Comparison of ENCODE assay signal across 1 cellular context in the genomic region with DNA sequence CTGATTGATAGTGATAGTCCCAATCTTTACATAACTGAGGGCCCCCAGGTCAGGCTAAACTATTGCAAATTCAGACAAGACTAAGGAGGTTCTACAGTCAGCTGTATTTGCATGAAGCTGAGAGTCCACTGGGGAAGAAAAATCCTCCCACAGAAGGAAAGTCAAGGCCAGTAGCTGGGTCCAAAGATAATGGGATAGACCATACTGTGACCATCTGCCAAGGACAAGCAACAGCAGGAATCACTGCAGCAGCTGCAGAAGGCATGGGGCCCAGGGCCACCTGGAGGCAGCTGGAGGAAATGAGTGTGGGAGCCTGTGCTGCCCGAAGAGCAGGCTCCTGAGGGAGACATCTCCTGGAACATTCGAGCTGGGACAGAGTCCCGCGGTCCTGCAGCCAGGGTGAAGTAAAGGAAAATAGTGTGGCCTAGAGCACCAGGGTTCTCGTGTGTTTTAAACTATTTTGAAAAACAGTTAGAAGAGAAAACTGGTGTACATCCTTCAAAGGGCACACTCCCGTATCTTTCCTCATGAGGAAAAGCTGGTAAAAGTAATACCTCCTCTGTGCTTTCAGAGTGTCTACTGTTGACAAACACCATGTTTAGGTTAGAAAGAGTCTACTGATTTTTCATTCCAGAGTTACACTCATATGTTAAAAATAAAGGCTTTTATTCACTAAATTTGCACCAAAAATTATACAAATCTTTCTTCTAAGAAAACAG.
TF ChIP-seq lines count a peak whose summit lies in the region.

No MANE protein-coding gene starts in this region.

TF ChIP-seq in HepG2, 621 proteins besides CTCF, POLR2A, EP300 and RAD21 (continued from another document and continues in another):
- TF ChIP-seq, protein P1, sequence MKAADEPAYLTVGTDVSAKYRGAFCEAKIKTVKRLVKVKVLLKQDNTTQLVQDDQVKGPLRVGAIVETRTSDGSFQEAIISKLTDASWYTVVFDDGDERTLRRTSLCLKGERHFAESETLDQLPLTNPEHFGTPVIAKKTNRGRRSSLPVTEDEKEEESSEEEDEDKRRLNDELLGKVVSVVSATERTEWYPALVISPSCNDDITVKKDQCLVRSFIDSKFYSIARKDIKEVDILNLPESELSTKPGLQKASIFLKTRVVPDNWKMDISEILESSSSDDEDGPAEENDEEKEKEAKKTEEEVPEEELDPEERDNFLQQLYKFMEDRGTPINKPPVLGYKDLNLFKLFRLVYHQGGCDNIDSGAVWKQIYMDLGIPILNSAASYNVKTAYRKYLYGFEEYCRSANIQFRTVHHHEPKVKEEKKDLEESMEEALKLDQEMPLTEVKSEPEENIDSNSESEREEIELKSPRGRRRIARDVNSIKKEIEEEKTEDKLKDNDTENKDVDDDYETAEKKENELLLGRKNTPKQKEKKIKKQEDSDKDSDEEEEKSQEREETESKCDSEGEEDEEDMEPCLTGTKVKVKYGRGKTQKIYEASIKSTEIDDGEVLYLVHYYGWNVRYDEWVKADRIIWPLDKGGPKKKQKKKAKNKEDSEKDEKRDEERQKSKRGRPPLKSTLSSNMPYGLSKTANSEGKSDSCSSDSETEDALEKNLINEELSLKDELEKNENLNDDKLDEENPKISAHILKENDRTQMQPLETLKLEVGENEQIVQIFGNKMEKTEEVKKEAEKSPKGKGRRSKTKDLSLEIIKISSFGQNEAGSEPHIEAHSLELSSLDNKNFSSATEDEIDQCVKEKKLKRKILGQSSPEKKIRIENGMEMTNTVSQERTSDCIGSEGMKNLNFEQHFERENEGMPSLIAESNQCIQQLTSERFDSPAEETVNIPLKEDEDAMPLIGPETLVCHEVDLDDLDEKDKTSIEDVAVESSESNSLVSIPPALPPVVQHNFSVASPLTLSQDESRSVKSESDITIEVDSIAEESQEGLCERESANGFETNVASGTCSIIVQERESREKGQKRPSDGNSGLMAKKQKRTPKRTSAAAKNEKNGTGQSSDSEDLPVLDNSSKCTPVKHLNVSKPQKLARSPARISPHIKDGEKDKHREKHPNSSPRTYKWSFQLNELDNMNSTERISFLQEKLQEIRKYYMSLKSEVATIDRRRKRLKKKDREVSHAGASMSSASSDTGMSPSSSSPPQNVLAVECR (CRISPR knock-in tag; IDR thresholded peaks at IDR 0.05; ENCODE audit: borderline replicate concordance): peak; percentile 62; the same call in 1 of the 2 replicates
- TF ChIP-seq ZNF235 (CRISPR knock-in tag; IDR thresholded peaks at IDR 0.05; ENCODE audit: borderline replicate concordance): no peak
- TF ChIP-seq, protein P2, sequence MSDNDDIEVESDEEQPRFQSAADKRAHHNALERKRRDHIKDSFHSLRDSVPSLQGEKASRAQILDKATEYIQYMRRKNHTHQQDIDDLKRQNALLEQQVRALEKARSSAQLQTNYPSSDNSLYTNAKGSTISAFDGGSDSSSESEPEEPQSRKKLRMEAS (IDR thresholded peaks at IDR 0.05): peak; percentile 67; the same call in 1 of the 2 replicates
- no peak for TF ChIP-seq MTF2 (CRISPR knock-in tag; IDR thresholded peaks at IDR 0.05; ENCODE audit: borderline replicate concordance)
- 0 out of 2 replicates have a peak, but pooled peaks have one; percentile 41 for TF ChIP-seq ZSCAN29 (CRISPR knock-in tag; conservative IDR thresholded peaks at IDR 0.05)
- TF ChIP-seq ZKSCAN8 (CRISPR knock-in tag; IDR thresholded peaks at IDR 0.05; ENCODE audit: borderline replicate concordance): no peak
- TF ChIP-seq, protein P3, sequence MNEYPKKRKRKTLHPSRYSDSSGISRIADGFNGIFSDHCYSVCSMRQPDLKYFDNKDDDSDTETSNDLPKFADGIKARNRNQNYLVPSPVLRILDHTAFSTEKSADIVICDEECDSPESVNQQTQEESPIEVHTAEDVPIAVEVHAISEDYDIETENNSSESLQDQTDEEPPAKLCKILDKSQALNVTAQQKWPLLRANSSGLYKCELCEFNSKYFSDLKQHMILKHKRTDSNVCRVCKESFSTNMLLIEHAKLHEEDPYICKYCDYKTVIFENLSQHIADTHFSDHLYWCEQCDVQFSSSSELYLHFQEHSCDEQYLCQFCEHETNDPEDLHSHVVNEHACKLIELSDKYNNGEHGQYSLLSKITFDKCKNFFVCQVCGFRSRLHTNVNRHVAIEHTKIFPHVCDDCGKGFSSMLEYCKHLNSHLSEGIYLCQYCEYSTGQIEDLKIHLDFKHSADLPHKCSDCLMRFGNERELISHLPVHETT (CRISPR knock-in tag; conservative IDR thresholded peaks at IDR 0.05): 0 out of 2 replicates have a peak, but pooled peaks have one; percentile 42
- peak; percentile 80; the same call in 1 of the 2 replicates for TF ChIP-seq ZNF792 (CRISPR knock-in tag; IDR thresholded peaks at IDR 0.05)
- TF ChIP-seq, protein P4, sequence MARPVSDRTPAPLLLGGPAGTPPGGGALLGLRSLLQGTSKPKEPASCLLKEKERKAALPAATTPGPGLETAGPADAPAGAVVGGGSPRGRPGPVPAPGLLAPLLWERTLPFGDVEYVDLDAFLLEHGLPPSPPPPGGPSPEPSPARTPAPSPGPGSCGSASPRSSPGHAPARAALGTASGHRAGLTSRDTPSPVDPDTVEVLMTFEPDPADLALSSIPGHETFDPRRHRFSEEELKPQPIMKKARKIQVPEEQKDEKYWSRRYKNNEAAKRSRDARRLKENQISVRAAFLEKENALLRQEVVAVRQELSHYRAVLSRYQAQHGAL (CRISPR knock-in tag; IDR thresholded peaks at IDR 0.05; ENCODE audit: not compliant biosample characterization): no peak
- no peak; the same call in 1 of the 2 replicates for TF ChIP-seq HNF4G (IDR thresholded peaks at IDR 0.05; ENCODE audit: borderline replicate concordance, low read depth, low read length)
- TF ChIP-seq HNF4G (CRISPR knock-in tag; IDR thresholded peaks at IDR 0.05; ENCODE audit: borderline replicate concordance, low read depth): no peak
- TF ChIP-seq SNRNP70 (IDR thresholded peaks at IDR 0.05; ENCODE audit: low read depth, low read length): no peak
- no peak for TF ChIP-seq ZNF781 (CRISPR knock-in tag; IDR thresholded peaks at IDR 0.05; ENCODE audit: borderline replicate concordance, not compliant biosample characterization)
- no peak; the same call in 1 of the 2 replicates for TF ChIP-seq ZNF230 (CRISPR knock-in tag; IDR thresholded peaks at IDR 0.05)
- TF ChIP-seq DPF2 (CRISPR knock-in tag; IDR thresholded peaks at IDR 0.05; ENCODE audit: borderline replicate concordance, low read depth): no peak
- peak; percentile 84 for TF ChIP-seq ERF (CRISPR knock-in tag; IDR thresholded peaks at IDR 0.05)
- no peak for TF ChIP-seq JARID2 (CRISPR knock-in tag; IDR thresholded peaks at IDR 0.05; ENCODE audit: insufficient replicate concordance)
- TF ChIP-seq KDM6A (CRISPR knock-in tag; IDR thresholded peaks at IDR 0.05; ENCODE audit: low read depth): no peak
- no peak for TF ChIP-seq PAX8 (CRISPR knock-in tag; IDR thresholded peaks at IDR 0.05; ENCODE audit: borderline replicate concordance)
- TF ChIP-seq NPAS2 (CRISPR knock-in tag; IDR thresholded peaks at IDR 0.05; ENCODE audit: borderline replicate concordance): no peak
- TF ChIP-seq MXD4 (CRISPR knock-in tag; IDR thresholded peaks at IDR 0.05): peak; percentile 67; the same call in 1 of the 2 replicates
- TF ChIP-seq SOX13 (IDR thresholded peaks at IDR 0.05): no peak
- TF ChIP-seq SOX13 (CRISPR knock-in tag; conservative IDR thresholded peaks at IDR 0.05 in 1 of 2, IDR thresholded peaks at IDR 0.05 in 1 of 2): peak in 1 of 2 experiments; percentile 83; a peak in 2 of 4 replicates
- TF ChIP-seq ZMAT3 (CRISPR knock-in tag; conservative IDR thresholded peaks at IDR 0.05): 0 out of 2 replicates have a peak, but pooled peaks have one; percentile 44
- no peak for TF ChIP-seq DMAP1 (CRISPR knock-in tag; IDR thresholded peaks at IDR 0.05)
- TF ChIP-seq KDM5B (CRISPR knock-in tag; IDR thresholded peaks at IDR 0.05; ENCODE audit: borderline replicate concordance): no peak; the same call in 1 of the 2 replicates
- TF ChIP-seq ZNF841 (CRISPR knock-in tag; IDR thresholded peaks at IDR 0.05; ENCODE audit: borderline replicate concordance): no peak
- TF ChIP-seq ZNF678 (CRISPR knock-in tag; IDR thresholded peaks at IDR 0.05): no peak
- no peak for TF ChIP-seq ZNF160 (CRISPR knock-in tag; IDR thresholded peaks at IDR 0.05)
- TF ChIP-seq ZNF615 (CRISPR knock-in tag; IDR thresholded peaks at IDR 0.05; ENCODE audit: borderline replicate concordance): no peak
- TF ChIP-seq, protein P5, sequence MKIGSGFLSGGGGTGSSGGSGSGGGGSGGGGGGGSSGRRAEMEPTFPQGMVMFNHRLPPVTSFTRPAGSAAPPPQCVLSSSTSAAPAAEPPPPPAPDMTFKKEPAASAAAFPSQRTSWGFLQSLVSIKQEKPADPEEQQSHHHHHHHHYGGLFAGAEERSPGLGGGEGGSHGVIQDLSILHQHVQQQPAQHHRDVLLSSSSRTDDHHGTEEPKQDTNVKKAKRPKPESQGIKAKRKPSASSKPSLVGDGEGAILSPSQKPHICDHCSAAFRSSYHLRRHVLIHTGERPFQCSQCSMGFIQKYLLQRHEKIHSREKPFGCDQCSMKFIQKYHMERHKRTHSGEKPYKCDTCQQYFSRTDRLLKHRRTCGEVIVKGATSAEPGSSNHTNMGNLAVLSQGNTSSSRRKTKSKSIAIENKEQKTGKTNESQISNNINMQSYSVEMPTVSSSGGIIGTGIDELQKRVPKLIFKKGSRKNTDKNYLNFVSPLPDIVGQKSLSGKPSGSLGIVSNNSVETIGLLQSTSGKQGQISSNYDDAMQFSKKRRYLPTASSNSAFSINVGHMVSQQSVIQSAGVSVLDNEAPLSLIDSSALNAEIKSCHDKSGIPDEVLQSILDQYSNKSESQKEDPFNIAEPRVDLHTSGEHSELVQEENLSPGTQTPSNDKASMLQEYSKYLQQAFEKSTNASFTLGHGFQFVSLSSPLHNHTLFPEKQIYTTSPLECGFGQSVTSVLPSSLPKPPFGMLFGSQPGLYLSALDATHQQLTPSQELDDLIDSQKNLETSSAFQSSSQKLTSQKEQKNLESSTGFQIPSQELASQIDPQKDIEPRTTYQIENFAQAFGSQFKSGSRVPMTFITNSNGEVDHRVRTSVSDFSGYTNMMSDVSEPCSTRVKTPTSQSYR (CRISPR knock-in tag; IDR thresholded peaks at IDR 0.05; ENCODE audit: borderline replicate concordance): no peak
- TF ChIP-seq, protein P6, sequence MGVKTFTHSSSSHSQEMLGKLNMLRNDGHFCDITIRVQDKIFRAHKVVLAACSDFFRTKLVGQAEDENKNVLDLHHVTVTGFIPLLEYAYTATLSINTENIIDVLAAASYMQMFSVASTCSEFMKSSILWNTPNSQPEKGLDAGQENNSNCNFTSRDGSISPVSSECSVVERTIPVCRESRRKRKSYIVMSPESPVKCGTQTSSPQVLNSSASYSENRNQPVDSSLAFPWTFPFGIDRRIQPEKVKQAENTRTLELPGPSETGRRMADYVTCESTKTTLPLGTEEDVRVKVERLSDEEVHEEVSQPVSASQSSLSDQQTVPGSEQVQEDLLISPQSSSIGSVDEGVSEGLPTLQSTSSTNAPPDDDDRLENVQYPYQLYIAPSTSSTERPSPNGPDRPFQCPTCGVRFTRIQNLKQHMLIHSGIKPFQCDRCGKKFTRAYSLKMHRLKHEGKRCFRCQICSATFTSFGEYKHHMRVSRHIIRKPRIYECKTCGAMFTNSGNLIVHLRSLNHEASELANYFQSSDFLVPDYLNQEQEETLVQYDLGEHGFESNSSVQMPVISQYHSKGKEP (CRISPR knock-in tag; IDR thresholded peaks at IDR 0.05): no peak
- no peak for TF ChIP-seq KLF13 (CRISPR knock-in tag; IDR thresholded peaks at IDR 0.05)
- no peak for TF ChIP-seq ZNF275 (CRISPR knock-in tag; IDR thresholded peaks at IDR 0.05; ENCODE audit: borderline replicate concordance)
- no peak for TF ChIP-seq ZNF337 (CRISPR knock-in tag; IDR thresholded peaks at IDR 0.05; ENCODE audit: borderline replicate concordance, low read depth)
- no peak; the same call in 1 of the 2 replicates for TF ChIP-seq ELF1 (CRISPR knock-in tag; IDR thresholded peaks at IDR 0.05)
- TF ChIP-seq PBX2 (CRISPR knock-in tag; IDR thresholded peaks at IDR 0.05): no peak
- no peak for TF ChIP-seq ZIK1 (CRISPR knock-in tag; IDR thresholded peaks at IDR 0.05; ENCODE audit: borderline replicate concordance, low read depth)
- no peak for TF ChIP-seq ARHGAP35 (CRISPR knock-in tag; IDR thresholded peaks at IDR 0.05; ENCODE audit: borderline replicate concordance)
- no peak for TF ChIP-seq CSRNP2 (CRISPR knock-in tag; conservative IDR thresholded peaks at IDR 0.05; ENCODE audit: low read depth)
- TF ChIP-seq ZNF598 (CRISPR knock-in tag; IDR thresholded peaks at IDR 0.05; ENCODE audit: borderline replicate concordance): no peak
- TF ChIP-seq ZNF44 (CRISPR knock-in tag; IDR thresholded peaks at IDR 0.05): no peak
- TF ChIP-seq SRY (CRISPR knock-in tag; IDR thresholded peaks at IDR 0.05): no peak
- TF ChIP-seq THYN1 (CRISPR knock-in tag; IDR thresholded peaks at IDR 0.05; ENCODE audit: borderline replicate concordance, low read depth): no peak
